Comparison of ENCODE assay signal across 10 cellular contexts in the genomic region with DNA sequence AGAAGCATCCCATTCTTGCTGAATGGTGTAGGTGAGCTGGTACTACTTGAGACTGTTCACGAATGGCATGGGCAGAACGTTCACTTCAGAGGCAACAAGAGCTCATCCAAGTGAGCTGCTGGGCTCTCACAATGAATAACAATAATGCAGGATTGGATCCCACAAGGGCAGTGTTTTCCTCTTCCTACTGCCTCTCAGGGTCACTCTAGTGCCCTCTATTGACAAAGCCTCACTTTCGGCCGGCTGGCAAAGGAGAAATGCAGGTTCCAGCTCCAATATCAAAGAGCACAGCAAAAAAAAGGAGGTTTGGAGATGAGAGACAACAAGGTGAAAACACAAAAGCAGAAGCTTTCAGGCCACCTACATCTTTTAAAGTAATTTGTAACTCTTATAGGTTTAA.
DNase-seq lines count a peak whose midpoint lies in the region; ATAC-seq and TF ChIP-seq lines count a peak whose summit lies in the region.
"Had no signal": no experiment of that assay in that cellular context is flagged by ENCODE, and none has a peak within 500 bp of the region (broad histone marks: within the 10 kb centered on the region; RNA-seq: fewer than 3 reads in every experiment).

No MANE protein-coding gene starts in this region.

- no peak overlapping the region for H3K4me3 ChIP-seq in astrocyte of the spinal cord (ENCODE audit: low read depth, low read length)
- H3K4me3 ChIP-seq: skin epidermis had no signal

- ATAC-seq in GM18867 (IDR thresholded peaks at IDR 0.05; ENCODE audit: unreplicated experiment) (no peak), HG03565 (IDR thresholded peaks at IDR 0.05; ENCODE audit: unreplicated experiment) (no peak)

- peak; percentile 23 for TF ChIP-seq CTCF in astrocyte of the spinal cord (IDR thresholded peaks at IDR 0.05; ENCODE audit: low read depth, low read length)

- DNase-seq in ELR (ENCODE audit: low read depth) (peak; percentile 41), KBM-7 (peak; percentile 16), astrocyte of the spinal cord (ENCODE audit: low read depth, low spot score) (peak; percentile 9), myocyte (ENCODE audit: low read depth) (peak; percentile 61), superior temporal gyrus (ENCODE audit: extremely low spot score) (no peak)
- no peak for DNase-seq in stimulated activated CD4-positive, alpha-beta T cell treated with anti-CD3 and anti-CD28 coated beads, Interleukin-2, amount 100 ng/mL, for 48 hours
- DNase-seq: NCI-H345 had no signal

- in situ Hi-C loops in KBM-7 (cut with MboI; ENCODE audit: low pct_unique_long_range_greater_than_20kb, low sequenced_read_pairs) (no loop called here), astrocyte of the spinal cord (cut with HindIII; ENCODE audit: low sequenced_read_pairs) (no loop called here)

Comparison
In these comparisons a context has a peak if more than half of its experiments do, and no peak if none do; other contexts are left out.
1. DNase-seq: peak in ELR (single experiment), KBM-7 (single experiment), astrocyte of the spinal cord (single experiment) and myocyte (single experiment); none in stimulated activated CD4-positive, alpha-beta T cell treated with anti-CD3 and anti-CD28 coated beads, Interleukin-2, amount 100 ng/mL, for 48 hours (0 of 2) and superior temporal gyrus (single experiment).